8 cellular contexts compared by ENCODE assay signal in genomic region chr9:129412814-129413536, GRCh38.
A peak's percentile ranks its signal among the peaks of the same experiment; 100 is the strongest.
DNase-seq lines count a peak whose midpoint lies in the region; ATAC-seq and TF ChIP-seq lines count a peak whose summit lies in the region.

No MANE protein-coding gene starts in this region.

- H3K4me3 ChIP-seq in foreskin fibroblast (ENCODE audit: low read depth in 1 of 2, low read length in 2 of 2) (peak overlapping the region; percentile 10 to 31), testis (peak overlapping the region; percentile 68 to 78)

- H3K9me3 Mint-ChIP-seq in activated T-helper 17 cell treated with anti-CD3 and anti-CD28 coated beads, Interleukin-2, amount 50 U/mL, for 72 hours: peaks cover 7% of the 10 kb centered on the region
- peaks cover 9% of the 10 kb centered on the region for H3K9me3 Mint-ChIP-seq in nephron

- no peaks in the 10 kb centered on the region for H3K9me3 ChIP-seq in testis

- ATAC-seq in HG03025 (IDR thresholded peaks at IDR 0.05; ENCODE audit: low FRiP score, unreplicated experiment): peak; percentile 6
- peak; percentile 65 for ATAC-seq in activated T-helper 17 cell treated with anti-CD3 and anti-CD28 coated beads, Interleukin-2, amount 50 U/mL, for 72 hours (replicated peaks)

- TF ChIP-seq CTCF in foreskin fibroblast (IDR thresholded peaks at IDR 0.05; ENCODE audit: low read depth, low read length): no peak
- no peak for TF ChIP-seq CTCF in nephron (IDR thresholded peaks at IDR 0.05; ENCODE audit: unreplicated experiment in 3 of 3)
- TF ChIP-seq CTCF in testis (IDR thresholded peaks at IDR 0.05): peak in 2 of 3 experiments; percentile 30 to 35

- no peaks in the 10 kb centered on the region for H3K27me3 Mint-ChIP-seq in activated T-helper 17 cell treated with anti-CD3 and anti-CD28 coated beads, Interleukin-2, amount 50 U/mL, for 72 hours
- peaks cover 8% of the 10 kb centered on the region for H3K27me3 Mint-ChIP-seq in nephron (ENCODE audit: low read depth)

- intact Hi-C loops in testis (cut with DNase I; ENCODE audit: low total_unique reads): loop anchor here (10.0 kb wide), 1 partner anchor 52 kb away; no protein-coding TSS in a partner anchor

- DNase-seq in activated T-cell treated with anti-CD3 and anti-CD28 coated beads for 1 hour (ENCODE audit: low read depth): peak; percentile 40
- no peak for DNase-seq in activated T-cell treated with anti-CD3 and anti-CD28 coated beads, Interleukin-2, amount 50 U/mL, for 1 hour
- peak; percentile 70 to 71 for DNase-seq in NOMO-1 (lab: John Stamatoyannopoulos, UW; ENCODE audit: unreplicated experiment in 2 of 2)
- DNase-seq in foreskin fibroblast: peak; percentile 75 to 87
- peak; percentile 81 for DNase-seq in testis

- peak overlapping the region; percentile 99 to 100 for H3K27ac ChIP-seq in testis

- H3K4me1 ChIP-seq in testis: peaks cover 36% of the 10 kb centered on the region

- H3K27me3 ChIP-seq in testis: no peaks in the 10 kb centered on the region

- peaks cover 4% of the 10 kb centered on the region for H3K36me3 Mint-ChIP-seq in activated T-helper 17 cell treated with anti-CD3 and anti-CD28 coated beads, Interleukin-2, amount 50 U/mL, for 72 hours (ENCODE audit: low read depth)
- peaks cover 7% of the 10 kb centered on the region for H3K36me3 Mint-ChIP-seq in nephron (ENCODE audit: low read depth)

- peak overlapping the region; percentile 97 for H3K27ac Mint-ChIP-seq in activated T-helper 17 cell treated with anti-CD3 and anti-CD28 coated beads, Interleukin-2, amount 50 U/mL, for 72 hours
- H3K27ac Mint-ChIP-seq in nephron: peak overlapping the region; percentile 99 to 100 (median 100)

- no peaks in the 10 kb centered on the region for H3K36me3 ChIP-seq in testis (ENCODE audit: low read depth, missing control alignments)

- WGBS in testis, 2 donors: 1% methylated on average over 13 to 45 of the region's 49 CpGs

- peaks cover 14% of the 10 kb centered on the region for H3K4me1 Mint-ChIP-seq in activated T-helper 17 cell treated with anti-CD3 and anti-CD28 coated beads, Interleukin-2, amount 50 U/mL, for 72 hours
- peaks cover 58% of the 10 kb centered on the region for H3K4me1 Mint-ChIP-seq in nephron

- no peak for TF ChIP-seq POLR2A in testis (IDR thresholded peaks at IDR 0.05)

- peak overlapping the region; percentile 78 for H3K4me3 Mint-ChIP-seq in activated T-helper 17 cell treated with anti-CD3 and anti-CD28 coated beads, Interleukin-2, amount 50 U/mL, for 72 hours
- peak overlapping the region; percentile 77 to 86 (median 85) for H3K4me3 Mint-ChIP-seq in nephron

Comparison
In these comparisons a context has a peak if more than half of its experiments do, and no peak if none do; other contexts are left out.
1. CTCF ChIP-seq: peak in testis (2 of 3); none in foreskin fibroblast (single experiment) and nephron (0 of 3).